Comparison of ENCODE assay signal across 34 cellular contexts in the genomic region with DNA sequence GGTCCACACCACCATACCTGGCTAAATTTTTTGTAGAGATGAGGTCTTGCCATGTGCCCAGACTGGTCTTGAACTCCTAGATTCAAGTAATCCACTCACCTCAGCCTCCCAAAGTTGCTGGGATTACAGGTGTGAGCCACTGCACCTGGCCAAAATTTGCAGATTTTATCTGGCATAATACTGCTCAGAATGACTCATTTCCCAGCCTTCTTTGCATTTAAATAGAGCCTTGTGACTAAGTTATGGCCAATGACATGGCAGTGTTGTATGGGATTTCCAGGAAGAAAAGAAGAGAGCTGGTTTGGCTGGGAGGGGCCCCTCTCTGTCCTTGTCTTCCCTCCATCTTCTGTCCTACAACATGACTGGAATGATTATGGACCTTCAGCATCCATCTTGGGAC.
"Had no signal": no experiment of that assay in that cellular context is flagged by ENCODE, and none has a peak within 500 bp of the region (broad histone marks: within the 10 kb centered on the region; RNA-seq: fewer than 3 reads in every experiment).

No MANE protein-coding gene starts in this region.

- H3K4me3 ChIP-seq: adrenal gland, body of pancreas had no signal

- FAIRE-seq: astrocyte, TTC549 had no signal

- H3K36me3 ChIP-seq: adrenal gland, brain microvascular endothelial cell had no signal

- H3K27me3 ChIP-seq: adrenal gland, body of pancreas, brain microvascular endothelial cell had no signal

- H3K27ac ChIP-seq: adrenal gland, body of pancreas, brain microvascular endothelial cell, VCaP had no signal

- DNase-seq: activated B cell treated with CpG ODN at 0.5 μM for 24 hours; activated CD4-positive, alpha-beta memory T cell treated with anti-CD3 and anti-CD28 coated beads for 36 hours; activated CD4-positive, alpha-beta T cell treated with anti-CD3 and anti-CD28 coated beads for 4 hours; activated CD4-positive, alpha-beta T cell treated with anti-CD3 and anti-CD28 coated beads, Interleukin-2, amount 10 ng/mL, durations not matched to agents 24 days and 14 days; activated CD4-positive, alpha-beta T cell treated with anti-CD3 and anti-CD28 coated beads, Interleukin-2, amount 50 U/mL, for 1 hour; activated CD4-positive, alpha-beta T cell treated with anti-CD3 and anti-CD28 coated beads, Interleukin-2, amount 50 U/mL, for 4 hours; activated CD4-positive, CD25-positive, alpha-beta regulatory T cell treated with anti-CD3 and anti-CD28 coated beads, Interleukin-2, amount 50 U/mL, for 72 hours; activated CD8-positive, alpha-beta memory T cell treated with anti-CD3 and anti-CD28 coated beads, Interleukin-2, amount 50 U/mL, for 4 hours; activated CD8-positive, alpha-beta T cell treated with anti-CD3 and anti-CD28 coated beads for 36 hours; activated effector memory CD4-positive, alpha-beta T cell treated with anti-CD3 and anti-CD28 coated beads, Interleukin-2, amount 50 U/mL, for 16 hours; activated gamma-delta T cell treated with Interleukin-2 at 50 U/mL for 16 hours; activated naive CD4-positive, alpha-beta T cell; activated naive CD4-positive, alpha-beta T cell treated with anti-CD3 and anti-CD28 coated beads for 36 hours; activated naive CD4-positive, alpha-beta T cell treated with anti-CD3 and anti-CD28 coated beads, Interleukin-2, amount 50 U/mL, for 16 hours; activated naive CD8-positive, alpha-beta T cell treated with anti-CD3 and anti-CD28 coated beads for 36 hours; activated T-cell treated with anti-CD3 and anti-CD28 coated beads for 4 hours; activated T-cell treated with anti-CD3 and anti-CD28 coated beads, Interleukin-2, amount 50 U/mL, for 1 hour; activated T-cell treated with anti-CD3 and anti-CD28 coated beads, Interleukin-2, amount 50 U/mL, for 4 hours; activated T-cell treated with anti-CD3 and anti-CD28 coated beads, Interleukin-2, amount 50 U/mL, for 72 hours; adrenal gland; amniotic stem cell; aorta; body of pancreas; brain microvascular endothelial cell; central memory CD4-positive, alpha-beta T cell; SW 1271; T-helper 1 cell; T-helper 2 cell; T-helper 9 cell had no signal

- ATAC-seq: activated CD8-positive, alpha-beta T cell treated with anti-CD3 and anti-CD28 coated beads for 36 hours; activated naive CD4-positive, alpha-beta T cell treated with anti-CD3 and anti-CD28 coated beads, Interleukin-2, amount 50 U/mL, for 72 hours; activated T-cell treated with anti-CD3 and anti-CD28 coated beads, Interleukin-2, amount 50 U/mL, for 4 hours; activated T-cell treated with anti-CD3 and anti-CD28 coated beads, Interleukin-2, amount 50 U/mL, for 72 hours; activated T-helper 17 cell treated with anti-CD3 and anti-CD28 coated beads, Interleukin-2, amount 50 U/mL, for 72 hours; body of pancreas had no signal

- H3K9me3 ChIP-seq: adrenal gland, body of pancreas had no signal

- H3K4me1 ChIP-seq: adrenal gland had no signal
